In the genomic region with DNA sequence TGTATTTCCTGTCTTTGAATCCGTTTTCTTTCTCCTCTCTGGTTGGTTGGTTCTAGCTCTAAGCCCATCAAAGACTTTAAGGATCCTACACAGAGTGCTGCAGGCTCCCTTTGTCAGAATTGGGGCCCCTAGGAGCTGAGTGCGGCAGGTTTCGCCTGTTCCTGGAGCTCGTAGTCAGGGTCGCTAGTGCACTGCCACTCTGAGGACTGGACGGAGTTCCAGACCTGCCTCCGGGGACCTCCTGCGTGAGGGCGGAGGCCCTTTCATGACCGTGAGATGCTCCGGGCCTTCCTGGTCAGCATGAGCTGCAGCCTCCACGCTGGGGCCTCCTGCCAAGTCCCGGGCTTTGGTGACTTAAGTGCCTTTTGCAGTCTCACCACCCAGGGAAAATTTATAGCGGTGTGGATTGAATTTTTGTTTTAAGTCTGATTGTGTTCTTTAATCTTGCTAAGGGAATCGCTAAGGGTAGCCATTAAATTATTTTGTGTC, we compare ENCODE assay signal across 11 cellular contexts. TPM values are rescaled to one million over a fixed set of nuclear protein-coding genes. Genes with fewer than 3 reads are reported as not detected.
DNase-seq lines count a peak whose midpoint lies in the region; FAIRE-seq and TF ChIP-seq lines count a peak whose summit lies in the region.
"Had no signal": no experiment of that assay in that cellular context is flagged by ENCODE, and none has a peak within 500 bp of the region (broad histone marks: within the 10 kb centered on the region; RNA-seq: fewer than 3 reads in every experiment).

No MANE protein-coding gene starts in this region.

- peaks cover 5% of the 10 kb centered on the region for H3K23me2 ChIP-seq in H9 (ENCODE audit: insufficient read length, low read depth, low read length, poor library complexity, severe bottlenecking)

- WGBS in H9 (ENCODE audit: extremely low coverage, insufficient read length, low lambda C conversion rate), result no CpG with 5 or more reads among the region's 15 CpGs
- 78% methylated on average over 15 of the region's 15 CpGs for WGBS in hepatocyte (ENCODE audit: low lambda C conversion rate, missing lambda C conversion rate)

- DNase-seq in H9, result peak; percentile 43
- DNase-seq in activated naive CD8-positive, alpha-beta T cell treated with anti-CD3 and anti-CD28 coated beads for 36 hours, result no peak
- no peak for DNase-seq in hepatocyte (ENCODE audit: low spot score)
- no peak for DNase-seq in NCI-H2081 treated with DMSO at 0.1 percent for 48 hours (lab: John Stamatoyannopoulos, UW)
- DNase-seq in NCI-H2171 (lab: John Stamatoyannopoulos, UW), result no peak
- no peak for DNase-seq in GM12891 (ENCODE audit: insufficient read length, low spot score)
- no peak for DNase-seq in cortex of kidney (lab: John Stamatoyannopoulos, UW)
- DNase-seq: activated CD4-positive, CD25-positive, alpha-beta regulatory T cell had no signal

- no peak overlapping the region for H2BK5ac ChIP-seq in H9 (ENCODE audit: insufficient read length, low read length)

- H3K4me2 ChIP-seq in H9 (ENCODE audit: insufficient read depth, insufficient read length, low read length) (peak overlapping the region; percentile 30), hepatocyte (peak overlapping the region; percentile 95)

- H4K5ac ChIP-seq in H9 (ENCODE audit: insufficient read length, low read depth, low read length), result no peak overlapping the region

- H3K36me3 Mint-ChIP-seq in H9 (ENCODE audit: insufficient read depth in 1 of 3, low read depth in 3 of 3), result no peaks in the 10 kb centered on the region; a peak in 1 of 7 replicates
- H3K36me3 Mint-ChIP-seq in activated naive CD8-positive, alpha-beta T cell treated with anti-CD3 and anti-CD28 coated beads for 36 hours, result no peaks in the 10 kb centered on the region

- H3K4me1 Mint-ChIP-seq in H9, result peaks cover 6% of the 10 kb centered on the region in 2 experiments
- H3K4me1 Mint-ChIP-seq in activated naive CD8-positive, alpha-beta T cell treated with anti-CD3 and anti-CD28 coated beads for 36 hours, result peaks cover 27% of the 10 kb centered on the region

- H2BK12ac ChIP-seq in H9 (ENCODE audit: insufficient read length, low read depth, low read length), result no peak overlapping the region

- no peaks in the 10 kb centered on the region for H3K36me3 ChIP-seq in hepatocyte (replicated peaks; ENCODE audit: insufficient read depth, low read depth)

- TF ChIP-seq POLR2A in GM12891 (IDR thresholded peaks at IDR 0.05; ENCODE audit: low read depth, low read length), result no peak

- H3K79me1 ChIP-seq in H9 (ENCODE audit: insufficient read depth, low read depth, low read length, poor library complexity, severe bottlenecking), result no peaks in the 10 kb centered on the region

- 0 out of 2 replicates have a peak, but pooled peaks cover 1% of the 10 kb centered on the region for H3K27me3 Mint-ChIP-seq in H9 (ENCODE audit: low read depth)
- H3K27me3 Mint-ChIP-seq in activated naive CD8-positive, alpha-beta T cell treated with anti-CD3 and anti-CD28 coated beads for 36 hours, result no peaks in the 10 kb centered on the region

- no peaks in the 10 kb centered on the region for H3K9me2 ChIP-seq in hepatocyte (replicated peaks; ENCODE audit: insufficient read depth)

- H3K4ac ChIP-seq in H9 (ENCODE audit: low read depth, low read length), result no peak overlapping the region

- H3K27ac Mint-ChIP-seq in H9, result peak overlapping the region in 1 of 3 experiments; percentile 16; a peak in 2 of 7 replicates
- H3K27ac Mint-ChIP-seq in activated naive CD8-positive, alpha-beta T cell treated with anti-CD3 and anti-CD28 coated beads for 36 hours, result peak overlapping the region; percentile 68

- H3T11ph ChIP-seq in H9 (ENCODE audit: low read length), result no peak overlapping the region

- H3K9me3 Mint-ChIP-seq in H9, result no peaks in the 10 kb centered on the region
- H3K9me3 Mint-ChIP-seq in activated naive CD8-positive, alpha-beta T cell treated with anti-CD3 and anti-CD28 coated beads for 36 hours, result no peaks in the 10 kb centered on the region

- TF ChIP-seq CTCF in H9 (conservative IDR thresholded peaks at IDR 0.05) (no peak), hepatocyte (IDR thresholded peaks at IDR 0.05; ENCODE audit: poor library complexity) (no peak)

- no peak overlapping the region for H3K18ac ChIP-seq in H9 (ENCODE audit: insufficient read length, low read depth, low read length)

- H3K14ac ChIP-seq in H9 (ENCODE audit: insufficient read depth, low read length), result no peak overlapping the region

- H3K79me2 ChIP-seq in H9 (ENCODE audit: insufficient read depth, low read length) (no peaks in the 10 kb centered on the region), hepatocyte (no peaks in the 10 kb centered on the region)

- H3K9me3 ChIP-seq in H9 (ENCODE audit: control insufficient read depth, low read depth, low read length) (no peaks in the 10 kb centered on the region), hepatocyte (ENCODE audit: low read depth) (no peaks in the 10 kb centered on the region)

- H3K4me3 ChIP-seq in hepatocyte (no peak overlapping the region), skin epidermis (peak overlapping the region in 6 of 7 experiments; percentile 15 to 35 (median 26))

- H3K27me3 ChIP-seq in H9 (ENCODE audit: insufficient read depth, low read length) (no peaks in the 10 kb centered on the region; the same call in 1 of the 2 replicates), hepatocyte (peaks cover 39% of the 10 kb centered on the region)

- H2BK20ac ChIP-seq in H9 (ENCODE audit: low read depth, low read length, poor library complexity, severe bottlenecking), result no peak overlapping the region

- H3K4me3 Mint-ChIP-seq in H9, result peak overlapping the region in 1 of 2 experiments; percentile 71; a peak in 3 of 5 replicates
- peak overlapping the region; percentile 81 for H3K4me3 Mint-ChIP-seq in activated naive CD8-positive, alpha-beta T cell treated with anti-CD3 and anti-CD28 coated beads for 36 hours

- H2AFZ ChIP-seq in H9 (ENCODE audit: low read length) (no peak overlapping the region), hepatocyte (peak overlapping the region; percentile 58)

- H4K8ac ChIP-seq in H9 (replicated peaks; ENCODE audit: insufficient read length, low read depth, low read length), result no peak overlapping the region

- FAIRE-seq in GM12891 (lab: Jason Lieb, UNC), result no peak
- FAIRE-seq: colon had no signal

- H2BK15ac ChIP-seq in H9 (ENCODE audit: low read depth, low read length), result no peak overlapping the region

- no peak overlapping the region for H3K9ac ChIP-seq in H9 (ENCODE audit: extremely low read depth, insufficient read length, low read length)

- H3K27ac ChIP-seq in H9 (ENCODE audit: insufficient read length, low read depth, low read length) (no peak overlapping the region), hepatocyte (no peak overlapping the region), skin epidermis (no peak overlapping the region)

- H4K91ac ChIP-seq in H9 (ENCODE audit: insufficient read length, low read depth, low read length), result no peak overlapping the region

- H3K23ac ChIP-seq in H9 (ENCODE audit: insufficient read length, low read depth, low read length), result no peak overlapping the region

- H3K56ac ChIP-seq in H9 (ENCODE audit: insufficient read length, low read depth, low read length), result no peak overlapping the region

- H4K20me1 ChIP-seq in H9 (ENCODE audit: control insufficient read depth, insufficient read depth, insufficient read length) (no peaks in the 10 kb centered on the region), hepatocyte (ENCODE audit: insufficient read depth, poor library complexity, severe bottlenecking) (no peaks in the 10 kb centered on the region)

- H3K4me1 ChIP-seq in H9 (ENCODE audit: insufficient read depth, low read length), result no peaks in the 10 kb centered on the region
- H3K4me1 ChIP-seq in hepatocyte (ENCODE audit: insufficient read depth), result no peaks in the 10 kb centered on the region

- H2AK5ac ChIP-seq in H9 (ENCODE audit: insufficient read length, low read length), result no peak overlapping the region

- no peak overlapping the region for H2BK120ac ChIP-seq in H9 (ENCODE audit: low read depth, low read length, poor library complexity, severe bottlenecking)

TF ChIP-seq in GM12891, 5 proteins besides CTCF, POLR2A, EP300 and RAD21:
- TF ChIP-seq SPI1 (IDR thresholded peaks at IDR 0.05; ENCODE audit: low read depth, low read length), result no peak
- TF ChIP-seq POU2F2 (IDR thresholded peaks at IDR 0.05; ENCODE audit: low read depth, low read length), result no peak
- no peak for TF ChIP-seq PAX5 (IDR thresholded peaks at IDR 0.05; ENCODE audit: insufficient read depth, low read length, severe bottlenecking)
- TF ChIP-seq POLR2AphosphoS5 (IDR thresholded peaks at IDR 0.05; ENCODE audit: low read depth, low read length), result no peak
- TF ChIP-seq TAF1 (IDR thresholded peaks at IDR 0.05; ENCODE audit: low read depth, low read length), result no peak

RNA-seq across cellular contexts. Expression of a gene that starts 33.7 kb away (rescaled TPM):
- total RNA-seq in H9 (2021) (not detected in 2 replicates), hepatocyte (1.9 and 2.5 TPM in 2 replicates)
- not detected for total RNA-seq in activated naive CD8-positive, alpha-beta T cell treated with anti-CD3 and anti-CD28 coated beads for 36 hours
- 1.5 and 1.6 TPM in 2 replicates for polyA plus RNA-seq in hepatocyte
- polyA plus RNA-seq in GM12891 (2012; ENCODE audit: low read depth, missing spikeins), result not detected
- total RNA-seq: NCI-H460 had no signal
